8 cellular contexts compared by ENCODE assay signal in the genomic region with DNA sequence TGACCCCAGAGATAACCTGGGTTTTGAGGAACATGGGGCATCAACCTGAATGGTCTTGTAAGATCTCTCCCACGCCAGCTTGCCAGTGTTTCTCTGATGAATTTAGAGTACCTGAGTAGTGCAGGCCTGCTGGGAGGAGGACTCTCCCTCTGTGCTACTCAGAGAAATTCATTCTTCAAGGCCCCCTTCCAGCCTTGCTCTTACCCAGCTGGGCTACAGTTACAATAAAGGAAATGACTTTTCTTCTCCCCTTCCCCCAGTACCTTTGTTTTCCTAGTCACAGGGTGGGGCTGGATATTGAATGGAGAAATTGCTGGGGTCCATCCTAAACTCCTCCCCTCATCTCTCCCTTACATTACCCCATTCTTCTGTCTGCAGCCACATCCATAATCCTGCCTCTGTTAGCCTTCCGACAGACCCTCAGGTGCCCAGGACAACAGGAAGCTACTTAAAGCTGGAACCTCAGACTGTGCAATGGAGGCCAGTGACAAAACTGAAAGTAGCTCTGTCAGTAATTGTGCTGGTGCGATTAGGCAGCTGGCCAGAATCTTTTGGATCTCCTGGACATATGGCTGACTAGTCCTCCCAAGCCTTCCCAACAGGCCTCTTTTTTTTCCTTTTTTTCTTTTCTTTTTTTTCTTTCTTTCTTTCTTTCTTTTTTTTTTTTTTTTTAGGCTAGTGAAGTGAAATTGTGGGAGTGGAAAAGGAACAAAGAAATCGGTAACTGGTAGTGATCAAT. TPM values are rescaled to one million over a fixed set of nuclear protein-coding genes. Genes with fewer than 3 reads are reported as not detected.
DNase-seq lines count a peak whose midpoint lies in the region; ATAC-seq and TF ChIP-seq lines count a peak whose summit lies in the region.

No MANE protein-coding gene starts in this region.

- dilution Hi-C loops in mammary epithelial cell (cut with HindIII; ENCODE audit: low sequenced_read_pairs) = no loop called here

- intact Hi-C loops in mammary epithelial cell (cut with micrococcal nuclease) = loop anchor here (2.0 to 10.0 kb wide), 4 partner anchors 17 to 465 kb away; a partner anchor contains a TSS

- no peaks in the 10 kb centered on the region for H3K9me2 ChIP-seq in Karpas-422 (replicated peaks; ENCODE audit: insufficient read depth, low read length)

- H3K79me2 ChIP-seq in Karpas-422 (ENCODE audit: low read length) = peaks cover 81% of the 10 kb centered on the region
- peaks cover 15% of the 10 kb centered on the region for H3K79me2 ChIP-seq in mammary epithelial cell (ENCODE audit: insufficient read depth, low read length)

- WGBS in mammary epithelial cell (ENCODE audit: low coverage, missing lambda C conversion rate) = 59% methylated on average over 4 of the region's 4 CpGs

- H3K36me3 ChIP-seq in Karpas-422 (ENCODE audit: insufficient read depth, low read length) = peaks cover 8% of the 10 kb centered on the region
- H3K36me3 ChIP-seq in mammary epithelial cell (ENCODE audit: insufficient read depth, low read length) = no peaks in the 10 kb centered on the region

- in situ Hi-C loops in mammary epithelial cell (cut with MboI; ENCODE audit: low sequenced_read_pairs in 2 of 2) = no loop called here

- CTCF ChIA-PET in mammary epithelial cell (lab: Charles Lee; ENCODE audit: low non-redundant PET) = interaction anchor here (0.5 to 0.6 kb wide), 2 partner anchors 56 to 260 kb away, joined by 3 to 4 read pairs; a partner anchor contains a TSS
- CTCF ChIA-PET in GM10248 (lab: Yijun Ruan, JAX) = interaction anchor here (0.6 to 14.3 kb wide), 17 partner anchors 9 to 595 kb away, joined by 3 to 200 read pairs (median 5); a partner anchor contains a TSS

- H2AFZ ChIP-seq in Karpas-422 (ENCODE audit: low read length) (no peak overlapping the region), mammary epithelial cell (ENCODE audit: low read depth, low read length) (peak overlapping the region; percentile 66)

- no TSS peak for BruUV-seq in mammary epithelial cell (replicated peaks; lab: Mats Ljungman, UMichigan)

- H4K20me1 ChIP-seq in Karpas-422 (ENCODE audit: insufficient read depth, low read depth, low read length) (no peaks in the 10 kb centered on the region), mammary epithelial cell (ENCODE audit: insufficient read depth, low read length) (no peaks in the 10 kb centered on the region)

- ATAC-seq in GM21390 (IDR thresholded peaks at IDR 0.05; ENCODE audit: unreplicated experiment) (no peak), GM19023 (IDR thresholded peaks at IDR 0.05; ENCODE audit: unreplicated experiment) (no peak), GM18498 (IDR thresholded peaks at IDR 0.05; ENCODE audit: unreplicated experiment) (no peak)

- H3K9ac ChIP-seq in Karpas-422 (ENCODE audit: low read length) (no peak overlapping the region), mammary epithelial cell (ENCODE audit: insufficient read depth, low read length) (no peak overlapping the region)

- H3K9me3 ChIP-seq in Karpas-422 (ENCODE audit: low read length) (no peaks in the 10 kb centered on the region), mammary epithelial cell (replicated peaks; ENCODE audit: insufficient read depth, low read length) (no peaks in the 10 kb centered on the region)

- H3K4me3 ChIP-seq in AG10803 (ENCODE audit: low read length) = no peak overlapping the region
- H3K4me3 ChIP-seq in Karpas-422 (ENCODE audit: low read length) = no peak overlapping the region
- H3K4me3 ChIP-seq in mammary epithelial cell (replicated peaks in 1 of 3; ENCODE audit: insufficient read depth in 1 of 3, low read depth in 2 of 3, low read length in 3 of 3) = no peak overlapping the region

- DNase-seq in AG10803 (ENCODE audit: low read depth) (peak; percentile 55), Karpas-422 (no peak), mammary epithelial cell (no peak), lung microvascular endothelial cell (ENCODE audit: low read depth in 2 of 2) (peak; percentile 84 to 89), GM10248 (ENCODE audit: extremely low spot score) (no peak)

- TF ChIP-seq CTCF in AG10803 (conservative IDR thresholded peaks at IDR 0.05; ENCODE audit: low read length) (no peak), mammary epithelial cell (conservative IDR thresholded peaks at IDR 0.05 in 1 of 2, IDR thresholded peaks at IDR 0.05 in 1 of 2; ENCODE audit: extremely low read depth in 1 of 2, insufficient read depth in 1 of 2, low read depth in 1 of 2, low read length in 2 of 2) (no peak), GM10248 (IDR thresholded peaks at IDR 0.05; ENCODE audit: control extremely low read depth, extremely low read depth, low read depth, missing control alignments) (no peak)

- H3K27ac ChIP-seq in Karpas-422 (ENCODE audit: low read length) = peak overlapping the region; percentile 24
- H3K27ac ChIP-seq in mammary epithelial cell (ENCODE audit: insufficient read depth, low read depth, low read length) = no peak overlapping the region

- peak overlapping the region; percentile 27 for H3K4me2 ChIP-seq in Karpas-422 (ENCODE audit: low read depth, low read length, poor library complexity, severe bottlenecking)
- H3K4me2 ChIP-seq in mammary epithelial cell (ENCODE audit: insufficient read depth, low read depth, low read length) = peak overlapping the region; percentile 38

- H3K27me3 ChIP-seq in Karpas-422 (ENCODE audit: low read length) = no peaks in the 10 kb centered on the region
- H3K27me3 ChIP-seq in mammary epithelial cell (ENCODE audit: insufficient read depth, low read length) = no peaks in the 10 kb centered on the region

- POLR2A ChIA-PET in GM10248 (lab: Yijun Ruan, JAX) = interaction anchor here (1.1 kb wide), 1 partner anchor 148 kb away, joined by 3 read pairs; a partner anchor contains a TSS

- peaks cover 29% of the 10 kb centered on the region for H3K4me1 ChIP-seq in Karpas-422 (ENCODE audit: low read length)
- H3K4me1 ChIP-seq in mammary epithelial cell (ENCODE audit: insufficient read depth, low read length) = peaks cover 3% of the 10 kb centered on the region

RNA-seq across cellular contexts. Expression of a gene that starts 17.5 kb away (rescaled TPM):
- total RNA-seq in Karpas-422 (2014; rRNA removed; shearing (Covaris generic); ENCODE audit: low replicate concordance) = 35.0 and 35.3 TPM in 2 replicates
- total RNA-seq in mammary epithelial cell (100 to 1,000 TPM; 176 to 484 TPM), lung microvascular endothelial cell (51.2 and 64.3 TPM in 2 replicates)
- 25.9 TPM for polyA plus RNA-seq in mammary epithelial cell
- polyA minus RNA-seq in mammary epithelial cell = 123 TPM

Comparison
In these comparisons a context has a peak if more than half of its experiments do, and no peak if none do; other contexts are left out.
1. DNase-seq: peak in AG10803 (single experiment) and lung microvascular endothelial cell (2 of 2); none in Karpas-422 (single experiment), mammary epithelial cell (single experiment) and GM10248 (single experiment).